ENCODE assay signal across 14 cellular contexts in the genomic region with DNA sequence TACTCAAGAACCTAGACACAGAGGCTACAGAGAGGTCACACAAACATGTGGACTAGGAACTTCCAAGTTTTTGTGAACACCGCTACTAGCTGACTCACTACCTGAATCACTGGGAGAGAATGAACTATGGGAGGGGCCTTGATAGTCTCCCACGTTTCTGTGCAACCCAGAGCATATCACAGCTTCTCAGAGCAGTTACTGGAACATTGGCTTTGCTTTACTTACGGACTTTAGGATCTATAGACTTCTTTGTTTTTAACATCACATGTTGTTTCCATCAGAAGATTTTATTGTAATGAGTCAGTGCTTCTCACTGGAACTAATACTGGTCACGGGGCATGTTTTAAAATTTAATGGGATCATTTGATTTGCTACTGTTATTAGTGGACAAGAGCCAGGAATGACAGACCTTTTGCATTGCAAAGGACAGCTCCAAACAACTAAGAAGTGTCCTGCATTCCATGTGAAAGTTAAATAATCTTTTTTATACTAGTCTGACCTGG. TPM values are rescaled to one million over a fixed set of nuclear protein-coding genes. Genes with fewer than 3 reads are reported as not detected.
DNase-seq lines count a peak whose midpoint lies in the region; ATAC-seq, FAIRE-seq and TF ChIP-seq lines count a peak whose summit lies in the region.
"Had no signal": no experiment of that assay in that cellular context is flagged by ENCODE, and none has a peak within 500 bp of the region (broad histone marks: within the 10 kb centered on the region; RNA-seq: fewer than 3 reads in every experiment).

No MANE protein-coding gene starts in this region.

- TF ChIP-seq POLR2A in breast epithelium (IDR thresholded peaks at IDR 0.05) (no peak), HepG2 (IDR thresholded peaks at IDR 0.05; ENCODE audit: insufficient read depth in 1 of 2, low read depth in 2 of 2, low read length in 2 of 2) (no peak)

- in situ Hi-C loops in HepG2 (cut with HindIII; ENCODE audit: extremely low pct_ligation_motif_present, low pct_unique_long_range_greater_than_20kb): no loop called here

- DNase-seq in HT-29 (ENCODE audit: low spot score): peak; percentile 58
- no peak for DNase-seq in breast epithelium (ENCODE audit: low spot score in 2 of 2)
- DNase-seq in HepG2 (ENCODE audit: low spot score): peak; percentile 9
- DNase-seq in 8988T: no peak
- DNase-seq in iPS-NIHi11 (ENCODE audit: low spot score): no peak
- DNase-seq in DMS79 treated with DMSO at 0.1 percent for 48 hours (lab: John Stamatoyannopoulos, UW): no peak
- no peak for DNase-seq in COLO668 (lab: John Stamatoyannopoulos, UW; ENCODE audit: unreplicated experiment)
- DNase-seq: activated gamma-delta T cell, NCI-H524 treated with DMSO at 0.1 percent for 48 hours had no signal

- H3K79me2 ChIP-seq in ACC112 (ENCODE audit: control insufficient read depth, insufficient read depth, low read length, unreplicated experiment) (no peaks in the 10 kb centered on the region), HepG2 (ENCODE audit: insufficient read depth, low read length) (no peaks in the 10 kb centered on the region)

- CTCF ChIA-PET in HepG2 (lab: Yijun Ruan, JAX; ENCODE audit: low intra/inter-chr PET ratio, low total read pairs): no interaction called here

- BruUV-seq in HepG2 (replicated peaks; lab: Mats Ljungman, UMichigan): no TSS peak

- H3K9me3 ChIP-seq in breast epithelium: no peaks in the 10 kb centered on the region
- H3K9me3 ChIP-seq in HepG2 (ENCODE audit: low read length): no peaks in the 10 kb centered on the region
- H3K9me3 ChIP-seq: gastroesophageal sphincter, HAP-1 had no signal

- no peak for FAIRE-seq in HepG2 (lab: Jason Lieb, UNC)

- H3K9ac ChIP-seq in HepG2 (ENCODE audit: insufficient read depth, low read depth, low read length): no peak overlapping the region

- H2AFZ ChIP-seq in ACC112 (ENCODE audit: low read length, unreplicated experiment) (peak overlapping the region; percentile 24), HepG2 (ENCODE audit: low read length) (no peak overlapping the region)

- TF ChIP-seq CTCF in breast epithelium (IDR thresholded peaks at IDR 0.05) (no peak), HepG2 (CRISPR knock-in tag; IDR thresholded peaks at IDR 0.05) (no peak)

- intact Hi-C loops in breast epithelium (cut with DNase I; ENCODE audit: low total_unique reads) (no loop called here), HepG2 (cut with micrococcal nuclease; ENCODE audit: unreplicated experiment) (no loop called here)

- WGBS in HepG2 (ENCODE audit: low lambda C conversion rate): 0% methylated on average over 4 of the region's 4 CpGs

- no peak for ATAC-seq in HepG2
- ATAC-seq: gastroesophageal sphincter had no signal

- POLR2A ChIA-PET in HepG2 (lab: Yijun Ruan, JAX): no interaction called here

- H3K36me3 ChIP-seq in ACC112 (ENCODE audit: insufficient read depth, low read length): no peaks in the 10 kb centered on the region
- no peaks in the 10 kb centered on the region for H3K36me3 ChIP-seq in breast epithelium
- H3K36me3 ChIP-seq in HepG2 (replicated peaks in 1 of 2; ENCODE audit: control insufficient read depth in 1 of 2, insufficient read depth in 2 of 2, low read length in 2 of 2): no peaks in the 10 kb centered on the region
- H3K36me3 ChIP-seq: gastroesophageal sphincter, HAP-1 had no signal

- no peak overlapping the region for H3K4me2 ChIP-seq in HepG2 (ENCODE audit: low read depth, low read length)

- H3K4me1 ChIP-seq in ACC112 (ENCODE audit: control insufficient read depth, insufficient read depth, low read length, unreplicated experiment): peaks cover 20% of the 10 kb centered on the region
- H3K4me1 ChIP-seq in breast epithelium: no peaks in the 10 kb centered on the region
- H3K4me1 ChIP-seq in HepG2 (ENCODE audit: insufficient read depth, low read length): no peaks in the 10 kb centered on the region
- H3K4me1 ChIP-seq: gastroesophageal sphincter, HAP-1 had no signal

- no peaks in the 10 kb centered on the region for H3K27me3 ChIP-seq in ACC112 (ENCODE audit: insufficient read depth, low read length)
- H3K27me3 ChIP-seq in breast epithelium: no peaks in the 10 kb centered on the region
- H3K27me3 ChIP-seq in HepG2 (ENCODE audit: control insufficient read depth in 1 of 2, insufficient read depth in 2 of 2, low read length in 2 of 2): no peaks in the 10 kb centered on the region

- H4K20me1 ChIP-seq in HepG2 (ENCODE audit: insufficient read depth, low read length): no peaks in the 10 kb centered on the region

- no peak for TF ChIP-seq RAD21 in HepG2 (CRISPR knock-in tag; IDR thresholded peaks at IDR 0.05)

- H3K4me3 ChIP-seq in ACC112 (ENCODE audit: low read depth, low read length): peak overlapping the region; percentile 48; the same call in 1 of the 2 replicates
- no peak overlapping the region for H3K4me3 ChIP-seq in breast epithelium
- no peak overlapping the region for H3K4me3 ChIP-seq in HepG2 (replicated peaks in 1 of 3; ENCODE audit: insufficient read depth in 1 of 3, low read depth in 2 of 3, low read length in 3 of 3)
- H3K4me3 ChIP-seq: gastroesophageal sphincter, HAP-1 had no signal

- peak overlapping the region; percentile 96 for H3K27ac ChIP-seq in ACC112 (ENCODE audit: low read depth, low read length)
- peak overlapping the region; percentile 33 to 41 for H3K27ac ChIP-seq in breast epithelium
- H3K27ac ChIP-seq in HepG2 (ENCODE audit: extremely low read length, insufficient read depth, low read length): no peak overlapping the region
- H3K27ac ChIP-seq: C4-2B, gastroesophageal sphincter had no signal

- TF ChIP-seq EP300 in HepG2 (IDR thresholded peaks at IDR 0.05; ENCODE audit: low read depth in 2 of 2, low read length in 2 of 2) (no peak), HepG2 (CRISPR knock-in tag; IDR thresholded peaks at IDR 0.05; ENCODE audit: borderline replicate concordance) (no peak)

RNA-seq across cellular contexts. Expression of a gene that starts 35.6 kb away (rescaled TPM):
- total RNA-seq in HT-29 (2014; rRNA removed; shearing (Covaris generic)): 0.05 and 0.23 TPM in 2 replicates
- total RNA-seq in breast epithelium: 1 to 10 TPM in 2 of 3 donors, under 1 TPM in 1; 0.32 to 7.2 (median 2.3) TPM
- 0.62 and 0.83 TPM in 2 replicates for total RNA-seq in HepG2 (2016; rRNA removed; fragmentation: Illumina TruSeq; extraction: Trizol)
- total RNA-seq in HepG2 (2016; cell fraction: cytosol; rRNA removed; fragmentation: Illumina TruSeq; extraction: Trizol; ENCODE audit: low read depth): 0.18 TPM in 1 of 2 replicates, not detected in the other
- total RNA-seq in HepG2 (2016; cell fraction: insoluble cytoplasmic fraction; rRNA removed; fragmentation: Illumina TruSeq; extraction: Trizol): 0.48 and 0.73 TPM in 2 replicates
- 0.21 and 0.28 TPM in 2 replicates for total RNA-seq in HepG2 (2016; cell fraction: membrane; rRNA removed; fragmentation: Illumina TruSeq; extraction: Trizol)
- total RNA-seq in HepG2 (2016; cell fraction: nucleus; rRNA removed; fragmentation: Illumina TruSeq; extraction: Trizol): 0.63 TPM in 1 of 2 replicates, not detected in the other
- 0.08 and 0.11 TPM in 2 replicates for polyA plus RNA-seq in HepG2 (2011; rRNA removed)
- 0.05 and 0.21 TPM in 2 replicates for polyA plus RNA-seq in HepG2 (2011; cell fraction: cytosol; rRNA removed)
- polyA plus RNA-seq in HepG2 (2011; cell fraction: nucleus; rRNA removed): 0.14 TPM in 1 of 2 replicates, not detected in the other
- 0.09 and 0.17 TPM in 2 replicates for polyA plus RNA-seq in HepG2 (2012)
- polyA plus RNA-seq in HepG2 (2016; cell fraction: cytosol; fragmentation: Illumina TruSeq; extraction: Trizol; ENCODE audit: low read depth): 0.07 and 0.08 TPM in 2 replicates
- polyA plus RNA-seq in HepG2 (2016; cell fraction: insoluble cytoplasmic fraction; fragmentation: Illumina TruSeq; extraction: Trizol; ENCODE audit: low read depth): 0.30 and 0.83 TPM in 2 replicates
- polyA plus RNA-seq in HepG2 (2016; cell fraction: membrane; fragmentation: Illumina TruSeq; extraction: Trizol; ENCODE audit: low read depth): 0.17 and 0.23 TPM in 2 replicates
- polyA plus RNA-seq in HepG2 (2016; cell fraction: nucleus; fragmentation: Illumina TruSeq; extraction: Trizol; ENCODE audit: insufficient read depth, low read depth): 0.30 and 0.49 TPM in 2 replicates
- polyA minus RNA-seq in HepG2 (2011; rRNA and poly(A)+ RNA removed; ENCODE audit: low replicate concordance): 0.08 TPM in 1 of 2 replicates, not detected in the other
- not detected in 2 replicates for polyA minus RNA-seq in HepG2 (2011; cell fraction: cytosol; rRNA and poly(A)+ RNA removed)
- 0.75 TPM in 1 of 2 replicates, not detected in the other for polyA minus RNA-seq in HepG2 (2011; cell fraction: nucleus; rRNA and poly(A)+ RNA removed)
- polyA plus RNA-seq: neural cell had no signal

Comparison
In these comparisons a context has a peak if more than half of its experiments do, and no peak if none do; other contexts are left out.
1. DNase-seq: peak in HT-29 (single experiment) and HepG2 (single experiment); none in breast epithelium (0 of 2), 8988T (single experiment), iPS-NIHi11 (single experiment), DMS79 treated with DMSO at 0.1 percent for 48 hours (single experiment) and COLO668 (single experiment).